Comparison of ENCODE assay signal across 8 cellular contexts in genomic region chr16:3022208-3022696, GRCh38. TPM values are rescaled to one million over a fixed set of nuclear protein-coding genes. Genes with fewer than 3 reads are reported as not detected.
DNase-seq lines count a peak whose midpoint lies in the region; ATAC-seq and TF ChIP-seq lines count a peak whose summit lies in the region.

No MANE protein-coding gene starts in this region.

- ATAC-seq in HG02870 (IDR thresholded peaks at IDR 0.05; ENCODE audit: unreplicated experiment) (no peak), GM19397 (IDR thresholded peaks at IDR 0.05; ENCODE audit: unreplicated experiment) (no peak)

- peak overlapping the region; percentile 76 for H3K4me2 ChIP-seq in mammary epithelial cell (ENCODE audit: insufficient read depth, low read depth, low read length)

- intact Hi-C loops in mammary epithelial cell (cut with micrococcal nuclease), result loop anchor here (5.0 kb wide), 1 partner anchor 270 kb away; the partner anchor contains the start of gene SRRM2

- peaks cover 22% of the 10 kb centered on the region for H3K4me1 ChIP-seq in HUES6 (ENCODE audit: control insufficient read depth, insufficient read depth, low read length)
- peaks cover 22% of the 10 kb centered on the region for H3K4me1 ChIP-seq in mammary epithelial cell (ENCODE audit: insufficient read depth, low read length)

- peaks cover 10% of the 10 kb centered on the region for H3K79me2 ChIP-seq in mammary epithelial cell (ENCODE audit: insufficient read depth, low read length)

- H3K27me3 ChIP-seq in HUES6 (ENCODE audit: control insufficient read depth, insufficient read depth, low read length) (no peaks in the 10 kb centered on the region), mammary epithelial cell (ENCODE audit: insufficient read depth, low read length) (no peaks in the 10 kb centered on the region)

- H3K9me3 ChIP-seq in HUES6 (ENCODE audit: control insufficient read depth, insufficient read depth, low read depth, low read length) (no peaks in the 10 kb centered on the region), mammary epithelial cell (replicated peaks; ENCODE audit: insufficient read depth, low read length) (no peaks in the 10 kb centered on the region)

- BruUV-seq in mammary epithelial cell (replicated peaks; lab: Mats Ljungman, UMichigan), result TSS peak; percentile 29

- 5% methylated on average over 6 of the region's 8 CpGs for WGBS in mammary epithelial cell (ENCODE audit: low coverage, missing lambda C conversion rate)

- no peak for TF ChIP-seq CTCF in AG09319 (IDR thresholded peaks at IDR 0.05; ENCODE audit: low read depth, low read length)
- TF ChIP-seq CTCF in mammary epithelial cell (conservative IDR thresholded peaks at IDR 0.05 in 1 of 2, IDR thresholded peaks at IDR 0.05 in 1 of 2; ENCODE audit: extremely low read depth in 1 of 2, insufficient read depth in 1 of 2, low read depth in 1 of 2, low read length in 2 of 2), result no peak

- DNase-seq in AG09319 (ENCODE audit: extremely low read depth, low read depth) (peak; percentile 89), mammary epithelial cell (peak; percentile 92), islet precursor cell (peak; percentile 97)
- peak; percentile 67 to 80 (median 70) for DNase-seq in activated CD4-positive, CD25-positive, alpha-beta regulatory T cell (lab: John Stamatoyannopoulos, UW)
- peak; percentile 89 for DNase-seq in stimulated activated CD4-positive, alpha-beta T cell treated with anti-CD3 and anti-CD28 coated beads, Interleukin-12 subunit alpha, Interleukin-12 subunit beta, amount 100 ng/mL, for 4 hours

- H3K9ac ChIP-seq in HUES6 (ENCODE audit: low read length) (peak overlapping the region; percentile 98), mammary epithelial cell (ENCODE audit: insufficient read depth, low read length) (peak overlapping the region; percentile 88)

- dilution Hi-C loops in mammary epithelial cell (cut with HindIII; ENCODE audit: low sequenced_read_pairs), result loop anchor here (5.0 kb wide), 1 partner anchor 105 kb away; no protein-coding TSS in a partner anchor

- no peaks in the 10 kb centered on the region for H4K20me1 ChIP-seq in mammary epithelial cell (ENCODE audit: insufficient read depth, low read length)

- H3K27ac ChIP-seq in HUES6 (ENCODE audit: low read depth, low read length) (peak overlapping the region; percentile 99), mammary epithelial cell (ENCODE audit: insufficient read depth, low read depth, low read length) (peak overlapping the region; percentile 97)

- H2AFZ ChIP-seq in mammary epithelial cell (ENCODE audit: low read depth, low read length), result no peak overlapping the region

- peak overlapping the region; percentile 94 for H3K4me3 ChIP-seq in HUES6 (ENCODE audit: low read depth, low read length)
- peak overlapping the region; percentile 85 to 97 (median 90) for H3K4me3 ChIP-seq in mammary epithelial cell (replicated peaks in 1 of 3; ENCODE audit: insufficient read depth in 1 of 3, low read depth in 2 of 3, low read length in 3 of 3)

- H3K36me3 ChIP-seq in HUES6 (ENCODE audit: control insufficient read depth, insufficient read depth, low read length), result peaks cover 34% of the 10 kb centered on the region
- H3K36me3 ChIP-seq in mammary epithelial cell (ENCODE audit: insufficient read depth, low read length), result no peaks in the 10 kb centered on the region

- in situ Hi-C loops in mammary epithelial cell (cut with MboI; ENCODE audit: low sequenced_read_pairs in 2 of 2), result no loop called here

- CTCF ChIA-PET in mammary epithelial cell (lab: Charles Lee; ENCODE audit: low non-redundant PET), result interaction anchor here (1.0 kb wide), 1 partner anchor 9 kb away, joined by 21 read pairs; no protein-coding TSS in a partner anchor

RNA-seq across cellular contexts. Expression of gene HCFC1R1, which starts 1.5 kb away (rescaled TPM):
- 10 to 100 TPM in 1 of 2 donors, 1 to 10 TPM in 1; 2.2 to 20.4 TPM for total RNA-seq in mammary epithelial cell
- 17.4 TPM for polyA plus RNA-seq in mammary epithelial cell
- 8.7 TPM for polyA minus RNA-seq in mammary epithelial cell

RNA-seq across cellular contexts. Expression of gene THOC6, which starts 1.6 kb away (rescaled TPM):
- 10 to 100 TPM in 1 of 2 donors, 1 to 10 TPM in 1; 8.3 to 26.8 TPM for total RNA-seq in mammary epithelial cell
- polyA plus RNA-seq in mammary epithelial cell, result 17.5 TPM
- 22.3 TPM for polyA minus RNA-seq in mammary epithelial cell

RNA-seq across cellular contexts. Expression of gene TNFRSF12A, which starts 2.1 kb away (rescaled TPM):
- total RNA-seq in mammary epithelial cell, result 100 to 1,000 TPM; 391 to 476 TPM
- 259 TPM for polyA plus RNA-seq in mammary epithelial cell
- 52.4 TPM for polyA minus RNA-seq in mammary epithelial cell

RNA-seq across cellular contexts. Expression of gene CLDN6, which starts 4.3 kb away (rescaled TPM):
- not detected for total RNA-seq in mammary epithelial cell
- 0.08 TPM for polyA plus RNA-seq in mammary epithelial cell
- polyA minus RNA-seq in mammary epithelial cell, result not detected

RNA-seq across cellular contexts. Expression of gene CLDN9, which starts 9.5 kb away (rescaled TPM):
- not detected for total RNA-seq in mammary epithelial cell
- not detected for polyA plus RNA-seq in mammary epithelial cell
- polyA minus RNA-seq in mammary epithelial cell, result not detected
